ENCODE assay signal across 8 cellular contexts in the genomic region with DNA sequence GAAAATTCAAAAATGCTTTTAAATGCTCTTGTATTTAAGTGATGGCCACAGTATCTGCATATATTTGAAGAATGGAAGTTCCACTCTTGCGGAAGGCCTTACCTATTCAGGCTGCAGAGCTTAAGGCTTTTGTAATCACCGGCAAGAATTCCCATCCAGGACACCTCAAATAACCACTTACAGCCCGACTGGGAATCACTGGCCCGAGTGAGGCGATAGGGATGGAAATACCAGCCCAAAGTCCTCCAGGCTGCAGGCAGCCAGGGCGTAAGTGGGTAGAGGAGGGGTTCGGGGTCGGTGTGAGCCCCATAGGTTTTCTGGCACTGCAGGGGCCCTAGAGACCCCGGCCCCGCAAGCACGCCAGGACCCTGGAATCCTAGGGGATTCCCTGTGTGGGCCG. TPM values are rescaled to one million over a fixed set of nuclear protein-coding genes. Genes with fewer than 3 reads are reported as not detected.
DNase-seq lines count a peak whose midpoint lies in the region; TF ChIP-seq lines count a peak whose summit lies in the region.

No MANE protein-coding gene starts in this region.

- no peaks in the 10 kb centered on the region for H3K27me3 ChIP-seq in iPS DF 6.9 (ENCODE audit: control insufficient read depth, insufficient read depth, low read length)
- no peaks in the 10 kb centered on the region for H3K27me3 ChIP-seq in spleen (replicated peaks in 1 of 7)

- no peak for TF ChIP-seq CTCF in WI38 (IDR thresholded peaks at IDR 0.05; ENCODE audit: low read depth, low read length)
- no peak for TF ChIP-seq CTCF in spleen (IDR thresholded peaks at IDR 0.05 in 8 of 11, conservative IDR thresholded peaks at IDR 0.05 in 3 of 11)

- CTCF ChIA-PET in activated naive CD4-positive, alpha-beta T cell treated with anti-CD3 and anti-CD28 coated beads for 36 hours (lab: Charles Lee): interaction anchor here (0.8 to 1.7 kb wide), 6 partner anchors 14 to 67 kb away, joined by 3 to 9 read pairs (median 5); no protein-coding TSS in a partner anchor

- no CpG with 5 or more reads among the region's 12 CpGs for WGBS in iPS DF 6.9 (ENCODE audit: insufficient coverage, insufficient read length)
- 9 to 26% (median 10%) methylated on average over 5 to 12 of the region's 12 CpGs for WGBS in spleen, 5 donors

- no peak for DNase-seq in activated naive CD4-positive, alpha-beta T cell treated with anti-CD3 and anti-CD28 coated beads for 36 hours
- DNase-seq in activated naive CD4-positive, alpha-beta T cell treated with anti-CD3 and anti-CD28 coated beads, Interleukin-2, amount 50 U/mL, for 16 hours: no peak
- DNase-seq in iPS DF 6.9 (ENCODE audit: low read depth, low spot score) (no peak), spleen (no peak), NCI-H226 (no peak), HPDE6-E6E7 (ENCODE audit: extremely low spot score) (no peak)
- DNase-seq in activated CD4-positive, alpha-beta T cell treated with anti-CD3 and anti-CD28 coated beads for 4 hours: no peak

- H3K4me3 Mint-ChIP-seq in activated naive CD4-positive, alpha-beta T cell treated with anti-CD3 and anti-CD28 coated beads for 36 hours: peak overlapping the region; percentile 92

- intact Hi-C loops in activated naive CD4-positive, alpha-beta T cell treated with anti-CD3 and anti-CD28 coated beads for 36 hours (cut with micrococcal nuclease): loop anchor here (1.0 kb wide), 2 partner anchors 13 to 19 kb away; no protein-coding TSS in a partner anchor
- intact Hi-C loops in spleen (cut with DNase I; ENCODE audit: low total_unique reads): no loop called here

- H3K4me1 ChIP-seq in iPS DF 6.9 (ENCODE audit: control insufficient read depth, insufficient read depth, low read length) (no peaks in the 10 kb centered on the region; the same call in 1 of the 2 replicates), spleen (peaks cover 30 to 100% (median 89%) of the 10 kb centered on the region in 6 donors)

- H3K9me3 ChIP-seq in iPS DF 6.9 (ENCODE audit: control insufficient read depth, insufficient read depth, low read length) (no peaks in the 10 kb centered on the region), spleen (no peaks in the 10 kb centered on the region)

- peaks cover 16% of the 10 kb centered on the region for H3K36me3 Mint-ChIP-seq in activated naive CD4-positive, alpha-beta T cell treated with anti-CD3 and anti-CD28 coated beads for 36 hours (ENCODE audit: low read depth)

- H3K4me1 Mint-ChIP-seq in activated naive CD4-positive, alpha-beta T cell treated with anti-CD3 and anti-CD28 coated beads for 36 hours (ENCODE audit: low read depth): peaks cover 69% of the 10 kb centered on the region

- H3K27ac ChIP-seq in iPS DF 6.9 (ENCODE audit: low read length) (no peak overlapping the region), spleen (peak overlapping the region; percentile 76 to 97 (median 93))

- no peaks in the 10 kb centered on the region for H3K27me3 Mint-ChIP-seq in activated naive CD4-positive, alpha-beta T cell treated with anti-CD3 and anti-CD28 coated beads for 36 hours (ENCODE audit: low read depth)

- TF ChIP-seq POLR2A in spleen (IDR thresholded peaks at IDR 0.05): no peak

- H3K27ac Mint-ChIP-seq in activated naive CD4-positive, alpha-beta T cell treated with anti-CD3 and anti-CD28 coated beads for 36 hours: peak overlapping the region; percentile 99

- no peaks in the 10 kb centered on the region for H3K9me3 Mint-ChIP-seq in activated naive CD4-positive, alpha-beta T cell treated with anti-CD3 and anti-CD28 coated beads for 36 hours

- peak overlapping the region; percentile 53 for H3K4me3 ChIP-seq in WI38 (ENCODE audit: low read depth, low read length)
- H3K4me3 ChIP-seq in iPS DF 6.9 (ENCODE audit: low read length): peak overlapping the region; percentile 27; the same call in 1 of the 2 replicates
- peak overlapping the region; percentile 6 to 70 (median 46) for H3K4me3 ChIP-seq in spleen

- H3K36me3 ChIP-seq in iPS DF 6.9 (ENCODE audit: control insufficient read depth, insufficient read depth, low read length): no peaks in the 10 kb centered on the region
- H3K36me3 ChIP-seq in spleen: peaks cover 0 to 15% (median 0%) of the 10 kb centered on the region in 6 donors

RNA-seq across cellular contexts. Expression of a gene that starts 9.5 kb away (rescaled TPM):
- 10 to 100 TPM; 59.1 to 60.2 TPM for total RNA-seq in activated naive CD4-positive, alpha-beta T cell treated with anti-CD3 and anti-CD28 coated beads for 36 hours
- 10 to 100 TPM; 42.4 to 92.0 (median 48.6) TPM for total RNA-seq in spleen
- polyA plus RNA-seq in spleen: 10 to 100 TPM; 27.6 to 38.3 (median 32.8) TPM
